In genomic region chr6:7661364-7661763, GRCh38 we compare ENCODE assay signal across 9 cellular contexts.
"Had no signal": no experiment of that assay in that cellular context is flagged by ENCODE, and none has a peak within 500 bp of the region (broad histone marks: within the 10 kb centered on the region; RNA-seq: fewer than 3 reads in every experiment).

No MANE protein-coding gene starts in this region.

- H3K4me3 ChIP-seq: GM23248 had no signal

- H3K27ac ChIP-seq: GM23248, HL-60 had no signal

- H2AFZ ChIP-seq: GM23248 had no signal

- DNase-seq: GM23248, GOT3, H9, HCEC 1CT, HFFc6, Kasumi-1, KG1 had no signal

- FAIRE-seq: H54 had no signal

- H3K9ac ChIP-seq: GM23248 had no signal
